In genomic region chr2:47992671-47993070, GRCh38 we compare ENCODE assay signal across 19 cellular contexts.
"Had no signal": no experiment of that assay in that cellular context is flagged by ENCODE, and none has a peak within 500 bp of the region (broad histone marks: within the 10 kb centered on the region; RNA-seq: fewer than 3 reads in every experiment).

No MANE protein-coding gene starts in this region.

- DNase-seq: islet precursor cell; left ventricle myocardium inferior; mesendoderm; naive B cell; ovary; right lobe of liver; stimulated activated CD4-positive, alpha-beta T cell treated with anti-CD3 and anti-CD28 coated beads, Interleukin-1b, Interleukin-23, amount 100 ng/mL, for 48 hours; stimulated activated CD4-positive, alpha-beta T cell treated with anti-CD3 and anti-CD28 coated beads, Interleukin-2, amount 100 ng/mL, for 48 hours; stimulated activated CD4-positive, alpha-beta T cell treated with anti-CD3 and anti-CD28 coated beads, Interleukin-4, amount 100 ng/mL, for 4 hours; stimulated activated CD8-positive, alpha-beta memory T cell treated with anti-CD3 and anti-CD28 coated beads, Interleukin-4, amount 100 ng/mL, for 48 hours; stimulated activated naive CD4-positive, alpha-beta T cell; stomach; testis; thyroid gland; transverse colon; upper lobe of left lung had no signal

- H3K9me3 Mint-ChIP-seq: mesothelial cell of epicardium; naive B cell; natural killer cell treated with Interleukin-12 subunit alpha and Interleukin-12 subunit beta and Interleukin-15 and Interleukin-18, amount 100 ng/mL, for 72 hours had no signal

- H3K27ac Mint-ChIP-seq: mesothelial cell of epicardium; naive B cell; natural killer cell treated with Interleukin-12 subunit alpha and Interleukin-12 subunit beta and Interleukin-15 and Interleukin-18, amount 100 ng/mL, for 72 hours; progenitor cell of endocrine pancreas had no signal

- H3K36me3 Mint-ChIP-seq: mesothelial cell of epicardium; naive B cell; natural killer cell treated with Interleukin-12 subunit alpha and Interleukin-12 subunit beta and Interleukin-15 and Interleukin-18, amount 100 ng/mL, for 72 hours had no signal

- ATAC-seq: natural killer cell treated with Interleukin-12 subunit alpha and Interleukin-12 subunit beta and Interleukin-15 and Interleukin-18, amount 100 ng/mL, for 72 hours; right lobe of liver had no signal

- H3K4me3 Mint-ChIP-seq: mesothelial cell of epicardium; naive B cell; natural killer cell treated with Interleukin-12 subunit alpha and Interleukin-12 subunit beta and Interleukin-15 and Interleukin-18, amount 100 ng/mL, for 72 hours had no signal

- H3K4me1 Mint-ChIP-seq: mesothelial cell of epicardium, naive B cell had no signal

- H3K27me3 Mint-ChIP-seq: progenitor cell of endocrine pancreas had no signal
